In the genomic region with DNA sequence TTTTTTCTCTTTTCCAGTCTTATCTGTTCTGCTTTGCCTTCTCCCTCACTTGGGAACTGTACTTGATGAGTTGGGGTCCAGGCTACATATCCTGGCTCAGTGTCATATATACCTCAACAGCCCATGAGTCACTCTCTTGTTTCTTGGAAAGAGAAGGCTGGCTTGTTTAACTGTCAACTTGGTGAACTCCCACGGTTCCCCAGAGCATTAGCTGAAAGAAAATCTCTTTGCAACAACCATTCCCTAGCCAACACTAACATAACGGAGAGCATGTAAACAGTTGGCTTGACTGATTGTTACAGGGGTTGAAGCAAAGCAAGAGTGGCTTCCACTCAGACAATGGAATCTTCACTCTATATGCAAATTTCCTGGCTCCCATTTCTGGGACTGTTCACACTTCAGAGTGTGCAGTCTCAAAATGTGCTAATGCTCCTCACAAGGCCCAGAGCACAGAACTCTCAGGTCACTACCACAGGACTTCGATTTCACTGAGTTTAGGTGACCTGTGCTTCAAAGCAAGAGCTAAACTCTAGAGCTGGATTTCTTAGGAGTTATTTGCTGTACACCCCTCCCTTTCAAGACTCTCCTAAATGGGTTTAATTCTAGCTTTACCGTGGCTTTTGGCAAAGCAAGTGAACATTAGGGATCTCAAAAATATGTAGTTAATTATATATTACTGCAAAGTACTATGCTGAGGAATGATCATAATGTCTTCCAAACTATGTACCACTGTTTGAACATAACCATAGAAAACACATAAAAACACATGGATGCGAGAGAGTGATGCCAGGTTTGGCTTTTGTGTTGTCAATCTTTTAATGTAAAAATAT, we compare ENCODE assay signal across 1 cellular context.
TF ChIP-seq lines count a peak whose summit lies in the region.

No MANE protein-coding gene starts in this region.

TF ChIP-seq in K562, 482 proteins besides CTCF, POLR2A, EP300 and RAD21 (continued from another document and continues in another):
- TF ChIP-seq CBFB (CRISPR knock-in tag; IDR thresholded peaks at IDR 0.05) (no peak), ILK (tag; IDR thresholded peaks at IDR 0.05; ENCODE audit: borderline replicate concordance, low read depth) (no peak), DPF2 (IDR thresholded peaks at IDR 0.05) (peak; percentile 97), SMARCB1 (IDR thresholded peaks at IDR 0.05; ENCODE audit: insufficient read length, low read depth) (no peak), NRF1 (conservative IDR thresholded peaks at IDR 0.05 in 1 of 2, IDR thresholded peaks at IDR 0.05 in 1 of 2) (no peak), HNRNPH1 (optimal IDR thresholded peaks at IDR 0.05; ENCODE audit: low read depth, low read length) (no peak), GTF2E2 (tag; IDR thresholded peaks at IDR 0.05) (peak; percentile 60; the same call in 1 of the 2 replicates), ZNF589 (CRISPR knock-in tag; IDR thresholded peaks at IDR 0.05; ENCODE audit: low read depth) (peak; percentile 36; the same call in 1 of the 2 replicates), HINFP (tag; conservative IDR thresholded peaks at IDR 0.05; ENCODE audit: low read depth) (no peak), NFE2 (IDR thresholded peaks at IDR 0.05; ENCODE audit: low read depth) (peak; percentile 25; the same call in 1 of the 2 replicates), ZNF583 (CRISPR knock-in tag; IDR thresholded peaks at IDR 0.05) (no peak), MEF2D (tag; conservative IDR thresholded peaks at IDR 0.05; ENCODE audit: low read depth) (no peak), CHCHD3 (CRISPR knock-in tag; IDR thresholded peaks at IDR 0.05) (no peak), PBX2 (CRISPR knock-in tag; IDR thresholded peaks at IDR 0.05; ENCODE audit: low read depth) (no peak), PBX2 (tag; conservative IDR thresholded peaks at IDR 0.05; ENCODE audit: low read depth) (peak; percentile 91), RNF2 (IDR thresholded peaks at IDR 0.05) (peak; percentile 52; the same call in 1 of the 2 replicates), FOSL1 (tag; conservative IDR thresholded peaks at IDR 0.05) (peak; percentile 93), FOS (IDR thresholded peaks at IDR 0.05; ENCODE audit: extremely low read depth, insufficient read length) (peak; percentile 69), KDM2B (CRISPR knock-in tag; IDR thresholded peaks at IDR 0.05) (no peak), REST (CRISPR knock-in tag; IDR thresholded peaks at IDR 0.05; ENCODE audit: low read depth) (no peak), ZNF324 (CRISPR knock-in tag; IDR thresholded peaks at IDR 0.05) (no peak), CEBPG (CRISPR knock-in tag; IDR thresholded peaks at IDR 0.05) (no peak), CEBPG (tag; conservative IDR thresholded peaks at IDR 0.05 in 1 of 2, IDR thresholded peaks at IDR 0.05 in 1 of 2) (no peak), ETV5 (CRISPR knock-in tag; IDR thresholded peaks at IDR 0.05; ENCODE audit: low read depth) (peak; percentile 67; the same call in 1 of the 2 replicates), ZNF668 (CRISPR knock-in tag; IDR thresholded peaks at IDR 0.05) (no peak), PML (IDR thresholded peaks at IDR 0.05; ENCODE audit: low read length) (peak; percentile 70; the same call in 1 of the 2 replicates), DMBX1 (CRISPR knock-in tag; IDR thresholded peaks at IDR 0.05; ENCODE audit: borderline replicate concordance) (0 out of 2 replicates have a peak, but pooled peaks have one; percentile 24), NFYB (IDR thresholded peaks at IDR 0.05; ENCODE audit: extremely low read depth, insufficient read length) (no peak), TBL1XR1 (IDR thresholded peaks at IDR 0.05; ENCODE audit: low read length in 2 of 2) (peak in 1 of 2 experiments; percentile 70; a peak in 1 of 4 replicates), GABPB2 (CRISPR knock-in tag; conservative IDR thresholded peaks at IDR 0.05) (no peak), XRCC5 (IDR thresholded peaks at IDR 0.05; ENCODE audit: low read depth, low read length) (0 out of 2 replicates have a peak, but pooled peaks have one; percentile 20), SRSF9 (IDR thresholded peaks at IDR 0.05; ENCODE audit: borderline replicate concordance, low read depth, low read length) (no peak), ATF4 (CRISPR knock-in tag; IDR thresholded peaks at IDR 0.05) (no peak), GATAD2B (IDR thresholded peaks at IDR 0.05; ENCODE audit: borderline replicate concordance) (no peak), ETS1 (conservative IDR thresholded peaks at IDR 0.05; ENCODE audit: control insufficient read depth, low read depth, low read length) (no peak), NEUROD1 (IDR thresholded peaks at IDR 0.05; ENCODE audit: borderline replicate concordance, low read depth, low read length, partially characterized antibody) (peak; percentile 58)
- TF ChIP-seq, protein P1, sequence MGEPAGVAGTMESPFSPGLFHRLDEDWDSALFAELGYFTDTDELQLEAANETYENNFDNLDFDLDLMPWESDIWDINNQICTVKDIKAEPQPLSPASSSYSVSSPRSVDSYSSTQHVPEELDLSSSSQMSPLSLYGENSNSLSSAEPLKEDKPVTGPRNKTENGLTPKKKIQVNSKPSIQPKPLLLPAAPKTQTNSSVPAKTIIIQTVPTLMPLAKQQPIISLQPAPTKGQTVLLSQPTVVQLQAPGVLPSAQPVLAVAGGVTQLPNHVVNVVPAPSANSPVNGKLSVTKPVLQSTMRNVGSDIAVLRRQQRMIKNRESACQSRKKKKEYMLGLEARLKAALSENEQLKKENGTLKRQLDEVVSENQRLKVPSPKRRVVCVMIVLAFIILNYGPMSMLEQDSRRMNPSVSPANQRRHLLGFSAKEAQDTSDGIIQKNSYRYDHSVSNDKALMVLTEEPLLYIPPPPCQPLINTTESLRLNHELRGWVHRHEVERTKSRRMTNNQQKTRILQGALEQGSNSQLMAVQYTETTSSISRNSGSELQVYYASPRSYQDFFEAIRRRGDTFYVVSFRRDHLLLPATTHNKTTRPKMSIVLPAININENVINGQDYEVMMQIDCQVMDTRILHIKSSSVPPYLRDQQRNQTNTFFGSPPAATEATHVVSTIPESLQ (CRISPR knock-in tag; IDR thresholded peaks at IDR 0.05) = no peak
- TF ChIP-seq, protein P2, sequence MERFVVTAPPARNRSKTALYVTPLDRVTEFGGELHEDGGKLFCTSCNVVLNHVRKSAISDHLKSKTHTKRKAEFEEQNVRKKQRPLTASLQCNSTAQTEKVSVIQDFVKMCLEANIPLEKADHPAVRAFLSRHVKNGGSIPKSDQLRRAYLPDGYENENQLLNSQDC (CRISPR knock-in tag; IDR thresholded peaks at IDR 0.05) = no peak
- TF ChIP-seq, protein P3, sequence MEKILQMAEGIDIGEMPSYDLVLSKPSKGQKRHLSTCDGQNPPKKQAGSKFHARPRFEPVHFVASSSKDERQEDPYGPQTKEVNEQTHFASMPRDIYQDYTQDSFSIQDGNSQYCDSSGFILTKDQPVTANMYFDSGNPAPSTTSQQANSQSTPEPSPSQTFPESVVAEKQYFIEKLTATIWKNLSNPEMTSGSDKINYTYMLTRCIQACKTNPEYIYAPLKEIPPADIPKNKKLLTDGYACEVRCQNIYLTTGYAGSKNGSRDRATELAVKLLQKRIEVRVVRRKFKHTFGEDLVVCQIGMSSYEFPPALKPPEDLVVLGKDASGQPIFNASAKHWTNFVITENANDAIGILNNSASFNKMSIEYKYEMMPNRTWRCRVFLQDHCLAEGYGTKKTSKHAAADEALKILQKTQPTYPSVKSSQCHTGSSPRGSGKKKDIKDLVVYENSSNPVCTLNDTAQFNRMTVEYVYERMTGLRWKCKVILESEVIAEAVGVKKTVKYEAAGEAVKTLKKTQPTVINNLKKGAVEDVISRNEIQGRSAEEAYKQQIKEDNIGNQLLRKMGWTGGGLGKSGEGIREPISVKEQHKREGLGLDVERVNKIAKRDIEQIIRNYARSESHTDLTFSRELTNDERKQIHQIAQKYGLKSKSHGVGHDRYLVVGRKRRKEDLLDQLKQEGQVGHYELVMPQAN (IDR thresholded peaks at IDR 0.05; ENCODE audit: borderline replicate concordance) = no peak
- TF ChIP-seq, protein P4, sequence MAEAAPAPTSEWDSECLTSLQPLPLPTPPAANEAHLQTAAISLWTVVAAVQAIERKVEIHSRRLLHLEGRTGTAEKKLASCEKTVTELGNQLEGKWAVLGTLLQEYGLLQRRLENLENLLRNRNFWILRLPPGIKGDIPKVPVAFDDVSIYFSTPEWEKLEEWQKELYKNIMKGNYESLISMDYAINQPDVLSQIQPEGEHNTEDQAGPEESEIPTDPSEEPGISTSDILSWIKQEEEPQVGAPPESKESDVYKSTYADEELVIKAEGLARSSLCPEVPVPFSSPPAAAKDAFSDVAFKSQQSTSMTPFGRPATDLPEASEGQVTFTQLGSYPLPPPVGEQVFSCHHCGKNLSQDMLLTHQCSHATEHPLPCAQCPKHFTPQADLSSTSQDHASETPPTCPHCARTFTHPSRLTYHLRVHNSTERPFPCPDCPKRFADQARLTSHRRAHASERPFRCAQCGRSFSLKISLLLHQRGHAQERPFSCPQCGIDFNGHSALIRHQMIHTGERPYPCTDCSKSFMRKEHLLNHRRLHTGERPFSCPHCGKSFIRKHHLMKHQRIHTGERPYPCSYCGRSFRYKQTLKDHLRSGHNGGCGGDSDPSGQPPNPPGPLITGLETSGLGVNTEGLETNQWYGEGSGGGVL (CRISPR knock-in tag; IDR thresholded peaks at IDR 0.05) = no peak
